In the genomic region with DNA sequence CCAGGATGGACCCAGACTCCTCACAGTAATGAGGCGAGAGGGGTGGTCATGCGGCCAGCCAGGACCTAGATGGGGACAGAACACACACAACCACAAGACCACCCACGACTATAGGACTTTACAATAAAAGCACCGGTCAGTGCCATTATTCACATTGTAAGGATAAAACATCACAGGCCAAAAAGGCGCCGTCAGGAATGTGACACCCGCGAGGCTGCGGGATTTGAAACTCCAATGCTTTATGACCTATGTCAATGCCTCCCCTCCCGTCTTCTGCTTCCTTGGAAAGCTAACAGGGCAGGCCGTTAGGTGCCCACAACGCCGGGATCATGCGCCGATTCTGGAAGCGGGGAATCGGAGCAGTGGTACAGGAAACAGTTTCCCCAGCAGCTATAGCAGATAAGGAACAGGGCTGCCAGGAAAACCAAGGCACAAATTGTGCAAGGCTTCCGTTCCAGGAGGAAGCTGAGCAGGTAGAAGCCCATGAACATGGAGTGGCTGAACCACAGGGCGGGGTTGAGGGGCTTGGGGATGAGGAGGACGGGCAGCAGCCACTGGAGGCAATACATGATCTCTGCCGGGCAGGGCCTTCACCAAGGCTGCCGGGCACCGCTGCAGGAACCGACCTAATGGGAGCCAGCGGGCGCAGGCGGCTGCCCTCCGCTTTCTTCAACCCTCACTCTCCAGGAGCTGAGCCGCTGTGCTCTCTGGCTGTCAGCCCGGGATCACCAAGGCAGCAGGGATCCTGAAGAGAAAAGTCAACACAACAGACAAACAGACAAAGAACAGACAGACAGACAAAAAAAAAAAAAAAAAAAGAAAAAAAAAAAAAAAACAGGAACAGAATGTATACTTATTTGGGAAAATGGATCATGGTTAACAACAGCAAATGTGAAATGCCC, we compare ENCODE assay signal across 10 cellular contexts. TPM values are rescaled to one million over a fixed set of nuclear protein-coding genes. Genes with fewer than 3 reads are reported as not detected.
DNase-seq lines count a peak whose midpoint lies in the region; TF ChIP-seq lines count a peak whose summit lies in the region.
"Had no signal": no experiment of that assay in that cellular context is flagged by ENCODE, and none has a peak within 500 bp of the region (broad histone marks: within the 10 kb centered on the region; RNA-seq: fewer than 3 reads in every experiment).

No MANE protein-coding gene starts in this region.

- TF ChIP-seq CTCF in adrenal gland (IDR thresholded peaks at IDR 0.05) (no peak), liver (IDR thresholded peaks at IDR 0.05; ENCODE audit: low read depth, low read length, missing input control) (no peak)

- H3K9me3 ChIP-seq in adrenal gland (replicated peaks in 1 of 3) (no peaks in the 10 kb centered on the region), liver (ENCODE audit: control insufficient read depth in 4 of 4, low read length in 3 of 4) (no peaks in the 10 kb centered on the region)

- no peak for TF ChIP-seq POLR2A in adrenal gland (IDR thresholded peaks at IDR 0.05)

- DNase-seq in NCI-H128 (lab: John Stamatoyannopoulos, UW; ENCODE audit: unreplicated experiment): peak; percentile 39
- peak in 4 of 7 donors; percentile 8 to 69 (median 50) for DNase-seq in adrenal gland
- DNase-seq in islet precursor cell: no peak
- DNase-seq in effector CD8-positive, alpha-beta T cell (lab: John Stamatoyannopoulos, UW): no peak
- no peak for DNase-seq in NCI-H1048 (lab: John Stamatoyannopoulos, UW)
- DNase-seq: activated T-cell treated with anti-CD3 and anti-CD28 coated beads, Interleukin-2, amount 50 U/mL, for 72 hours; cortex of kidney; NCI-H1694 treated with DMSO at 0.1 percent for 48 hours had no signal

- TF ChIP-seq RAD21 in liver (IDR thresholded peaks at IDR 0.05): no peak

- H3K9ac ChIP-seq in liver (ENCODE audit: low read depth in 1 of 2, low read length in 2 of 2): no peak overlapping the region

- H3K27me3 ChIP-seq in adrenal gland (no peaks in the 10 kb centered on the region), liver (ENCODE audit: control insufficient read depth in 4 of 4, insufficient read depth in 4 of 4, low read length in 3 of 4) (no peaks in the 10 kb centered on the region)

- intact Hi-C loops in adrenal gland (cut with DNase I): no loop called here

- H3K27ac ChIP-seq in adrenal gland: peak overlapping the region in 1 of 5 donors; percentile 58
- H3K27ac ChIP-seq in liver (ENCODE audit: low read depth in 1 of 2, low read length in 2 of 2): no peak overlapping the region
- H3K27ac ChIP-seq in temporal lobe (ENCODE audit: low read depth, low read length): peak overlapping the region; percentile 19

- WGBS in adrenal gland, 4 donors: 66 to 75% (median 70%) methylated on average over 23 to 30 of the region's 30 CpGs
- WGBS in liver: 62% methylated on average over 30 of the region's 30 CpGs

- peaks cover 0 to 23% of the 10 kb centered on the region in 2 donors for H3K4me1 ChIP-seq in adrenal gland (replicated peaks in 1 of 2)
- peaks cover 19 to 51% (median 33%) of the 10 kb centered on the region in 4 donors for H3K4me1 ChIP-seq in liver (ENCODE audit: control insufficient read depth in 4 of 4, insufficient read depth in 4 of 4, low read length in 3 of 4)

- H3K36me3 ChIP-seq in adrenal gland (replicated peaks in 1 of 2): peaks cover 0 to 23% of the 10 kb centered on the region in 2 donors
- peaks cover 2 to 33% (median 14%) of the 10 kb centered on the region in 4 donors for H3K36me3 ChIP-seq in liver (ENCODE audit: control insufficient read depth in 4 of 4, insufficient read depth in 3 of 4, low read depth in 1 of 4, low read length in 3 of 4)

- H3K4me3 ChIP-seq in adrenal gland: no peak overlapping the region
- no peak overlapping the region for H3K4me3 ChIP-seq in liver (ENCODE audit: low read depth in 1 of 3, low read length in 3 of 3)

TF ChIP-seq in liver, 16 proteins besides CTCF, POLR2A, EP300 and RAD21:
- no peak for TF ChIP-seq JUND (IDR thresholded peaks at IDR 0.05)
- TF ChIP-seq RXRA (IDR thresholded peaks at IDR 0.05): no peak
- TF ChIP-seq FOXA2 (IDR thresholded peaks at IDR 0.05): peak; percentile 35
- TF ChIP-seq NR2F2 (IDR thresholded peaks at IDR 0.05): peak; percentile 37
- TF ChIP-seq, protein P1, sequence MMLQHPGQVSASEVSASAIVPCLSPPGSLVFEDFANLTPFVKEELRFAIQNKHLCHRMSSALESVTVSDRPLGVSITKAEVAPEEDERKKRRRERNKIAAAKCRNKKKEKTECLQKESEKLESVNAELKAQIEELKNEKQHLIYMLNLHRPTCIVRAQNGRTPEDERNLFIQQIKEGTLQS (IDR thresholded peaks at IDR 0.05): no peak

RNA-seq across cellular contexts. Expression of gene NNAT, which starts 2.2 kb away (rescaled TPM):
- total RNA-seq in adrenal gland (1 to 10 TPM in 3 of 8 donors, under 1 TPM in 3, not detected in 2; 0.22 to 7.0 (median 3.4) TPM), liver (not detected), temporal lobe (345 TPM)
- polyA plus RNA-seq in adrenal gland (10 to 100 TPM in 2 of 3 donors, 1 to 10 TPM in 1; 6.9 to 21.6 (median 21.3) TPM), liver (under 1 TPM; 0.09 to 0.24 TPM)

RNA-seq across cellular contexts. Expression of gene BLCAP, which starts 8.8 kb away (rescaled TPM):
- 10 to 100 TPM; 50.2 to 80.1 (median 68.2) TPM for total RNA-seq in adrenal gland
- 100 to 1,000 TPM in 1 of 3 donors, 10 to 100 TPM in 2; 67.4 to 105 (median 70.6) TPM for polyA plus RNA-seq in adrenal gland
- total RNA-seq in liver: 10 to 100 TPM; 12.6 to 46.4 TPM
- polyA plus RNA-seq in liver: 10 to 100 TPM; 52.0 to 72.0 TPM
- 73.3 TPM for total RNA-seq in temporal lobe

Comparison
In these comparisons a context has a peak if more than half of its experiments do, and no peak if none do; other contexts are left out.
1. DNase-seq: peak in NCI-H128 (single experiment) and adrenal gland (4 of 7); none in islet precursor cell (single experiment), effector CD8-positive, alpha-beta T cell (single experiment) and NCI-H1048 (single experiment).
2. RNA of gene NNAT, which starts 2.2 kb away (total RNA-seq): 345 TPM in temporal lobe (single experiment); 0.22 to 7.0 TPM in adrenal gland and not detected in liver; every median in the first group is over 10 times any median in the second.